ENCODE assay signal across 9 cellular contexts in the genomic region with DNA sequence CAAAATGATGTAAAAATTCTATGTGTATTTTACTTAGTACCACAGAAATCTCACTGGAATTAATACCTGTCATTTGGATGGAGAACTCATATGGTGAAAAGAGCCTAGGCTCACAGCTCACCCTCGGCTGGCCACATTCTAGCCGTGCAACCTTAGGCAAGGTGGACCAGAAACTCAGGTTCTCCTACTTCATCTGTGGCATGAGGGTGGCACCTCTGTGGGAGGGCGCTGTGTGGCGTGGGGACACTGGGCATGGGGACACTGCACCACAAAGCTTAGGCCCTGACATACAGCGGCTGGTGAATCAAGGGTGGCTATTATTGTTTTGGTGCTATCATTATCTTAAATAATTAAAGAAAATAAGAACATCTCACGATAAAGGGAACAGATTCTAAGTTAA.
"Had no signal": no experiment of that assay in that cellular context is flagged by ENCODE, and none has a peak within 500 bp of the region (broad histone marks: within the 10 kb centered on the region; RNA-seq: fewer than 3 reads in every experiment).

No MANE protein-coding gene starts in this region.

- H3K9ac ChIP-seq: GM23248 had no signal

- FAIRE-seq: HepG2, K562 had no signal

- ATAC-seq: HCT116, HepG2, K562 had no signal

- DNase-seq: GM23248, GOT3, H7, KG1 had no signal

- H2AFZ ChIP-seq: GM23248 had no signal

- H3K9me3 ChIP-seq: HAP-1 had no signal

- H3K27ac ChIP-seq: GM23248, HL-60 had no signal

- H3K36me3 ChIP-seq: HAP-1 had no signal

- H3K4me3 ChIP-seq: GM23248, HAP-1, K562 had no signal
